In the genomic region with DNA sequence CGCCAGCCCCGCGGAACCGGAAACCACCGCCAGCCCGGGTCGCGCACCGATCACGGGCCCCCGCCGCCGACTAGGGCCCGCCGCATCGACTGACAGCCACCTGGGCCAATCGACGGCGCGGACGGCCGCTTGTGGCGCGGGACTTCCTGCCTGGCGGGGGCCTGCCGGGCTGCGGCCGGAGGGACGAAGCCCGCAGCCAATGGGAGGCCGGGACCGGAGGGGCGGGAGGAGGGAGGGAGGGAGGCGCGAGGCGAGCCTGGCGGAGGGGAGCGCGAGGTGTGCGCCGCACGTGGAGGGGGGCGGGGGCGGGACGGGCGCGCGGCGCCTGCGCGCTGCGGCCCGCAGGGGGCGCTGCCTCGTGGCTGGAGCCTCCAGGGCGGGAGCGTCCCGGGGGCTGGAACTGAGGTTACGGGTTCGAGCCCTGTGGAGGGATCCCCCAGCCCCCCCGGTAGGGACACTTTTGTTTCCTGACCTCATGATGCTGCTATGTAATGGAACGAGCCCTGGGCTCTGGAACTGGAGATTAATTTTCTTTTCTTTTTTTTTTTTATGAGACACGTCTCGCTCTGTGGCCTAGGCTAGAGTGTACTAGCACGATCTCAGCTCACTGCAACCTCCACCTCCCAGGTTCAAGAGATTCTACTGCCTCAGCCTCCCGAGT, we compare ENCODE assay signal across 8 cellular contexts. TPM values are rescaled to one million over a fixed set of nuclear protein-coding genes. Genes with fewer than 3 reads are reported as not detected.
DNase-seq lines count a peak whose midpoint lies in the region; ATAC-seq and TF ChIP-seq lines count a peak whose summit lies in the region.

A gene with protein sequence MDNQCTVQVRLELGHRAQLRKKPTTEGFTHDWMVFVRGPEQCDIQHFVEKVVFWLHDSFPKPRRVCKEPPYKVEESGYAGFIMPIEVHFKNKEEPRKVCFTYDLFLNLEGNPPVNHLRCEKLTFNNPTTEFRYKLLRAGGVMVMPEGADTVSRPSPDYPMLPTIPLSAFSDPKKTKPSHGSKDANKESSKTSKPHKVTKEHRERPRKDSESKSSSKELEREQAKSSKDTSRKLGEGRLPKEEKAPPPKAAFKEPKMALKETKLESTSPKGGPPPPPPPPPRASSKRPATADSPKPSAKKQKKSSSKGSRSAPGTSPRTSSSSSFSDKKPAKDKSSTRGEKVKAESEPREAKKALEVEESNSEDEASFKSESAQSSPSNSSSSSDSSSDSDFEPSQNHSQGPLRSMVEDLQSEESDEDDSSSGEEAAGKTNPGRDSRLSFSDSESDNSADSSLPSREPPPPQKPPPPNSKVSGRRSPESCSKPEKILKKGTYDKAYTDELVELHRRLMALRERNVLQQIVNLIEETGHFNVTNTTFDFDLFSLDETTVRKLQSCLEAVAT (minus strand): TSS at position 45 of the 661 bp plus-strand sequence. CDS start 191 bp downstream, outside the sequence.

- intact Hi-C loops in activated T-helper 2 cell treated with anti-CD3 and anti-CD28 coated beads, Interferon-gamma antibody, Interleukin-2, Interleukin-4, amounts not matched to agents 10 μg/mL and 5 μg/mL and 100 μg/mL, durations not matched to agents 14 hours and 24 hours and 36 hours (cut with micrococcal nuclease) = no loop called here

- H3K4me3 Mint-ChIP-seq in activated T-helper 2 cell treated with anti-CD3 and anti-CD28 coated beads, Interferon-gamma antibody, Interleukin-2, Interleukin-4, amounts not matched to agents 10 μg/mL and 5 μg/mL and 100 μg/mL, durations not matched to agents 14 hours and 24 hours and 36 hours (ENCODE audit: low read depth) = peak within 1 kb of the TSS; percentile 94
- H3K4me3 Mint-ChIP-seq in natural killer cell treated with Interleukin-12 subunit alpha and Interleukin-12 subunit beta and Interleukin-15 and Interleukin-18, amount 100 ng/mL, for 72 hours = peak within 1 kb of the TSS; percentile 94

- H3K4me3 ChIP-seq in GM23248 = peak within 1 kb of the TSS; percentile 94
- peak within 1 kb of the TSS; percentile 97 for H3K4me3 ChIP-seq in LNCaP clone FGC (ENCODE audit: low read depth, low read length)
- peak within 1 kb of the TSS; percentile 50 for H3K4me3 ChIP-seq in RWPE2 (ENCODE audit: severe bottlenecking)

- peak; percentile 98 for ATAC-seq in RWPE2 (ENCODE audit: low read depth)
- ATAC-seq in natural killer cell treated with Interleukin-12 subunit alpha and Interleukin-12 subunit beta and Interleukin-15 and Interleukin-18, amount 100 ng/mL, for 72 hours = peak; percentile 98

- no peaks in the 10 kb centered on the region for H3K27me3 ChIP-seq in GM23248 (replicated peaks; ENCODE audit: insufficient read depth)
- no peaks in the 10 kb centered on the region for H3K27me3 ChIP-seq in RWPE2 (ENCODE audit: insufficient read depth, poor library complexity, severe bottlenecking)

- DNase-seq in Daoy (ENCODE audit: low read depth) (peak; percentile 99), GM23248 (peak; percentile 99), LNCaP clone FGC (ENCODE audit: low read depth) (peak; percentile 87), RWPE2 (ENCODE audit: low spot score) (peak; percentile 93), fibroblast of peridontal ligament (ENCODE audit: extremely low read depth) (peak; percentile 93)
- DNase-seq in activated T-helper 2 cell treated with anti-CD3 and anti-CD28 coated beads, Interferon-gamma antibody, Interleukin-2, Interleukin-4, amounts not matched to agents 10 μg/mL and 5 μg/mL and 100 μg/mL, durations not matched to agents 14 hours and 24 hours and 36 hours (ENCODE audit: low spot score) = peak; percentile 94
- peak; percentile 99 for DNase-seq in natural killer cell treated with Interleukin-12 subunit alpha and Interleukin-12 subunit beta and Interleukin-15 and Interleukin-18, amount 100 ng/mL, for 72 hours (ENCODE audit: low spot score)
- peak; percentile 97 for DNase-seq in stimulated activated naive CD4-positive, alpha-beta T cell treated with Interleukin-2 at 50 U/mL for 16 hours (lab: John Stamatoyannopoulos, UW)

- H3K27ac ChIP-seq in GM23248 (peak within 1 kb of the TSS; percentile 72), RWPE2 (ENCODE audit: poor library complexity, severe bottlenecking) (peak within 1 kb of the TSS; percentile 63)

- WGBS in GM23248 (ENCODE audit: low coverage in 1 of 2, low lambda C conversion rate in 2 of 2, missing lambda C conversion rate in 2 of 2), 2 experiments = 2 to 4% methylated on average over 34 to 60 of the region's 66 CpGs

- H4K20me1 ChIP-seq in GM23248 (ENCODE audit: insufficient read depth) = no peaks in the 10 kb centered on the region

- H3K4me1 ChIP-seq in GM23248 (ENCODE audit: insufficient read depth) = peaks cover 34% of the 10 kb centered on the region
- H3K4me1 ChIP-seq in RWPE2 (ENCODE audit: insufficient read depth, poor library complexity, severe bottlenecking) = peaks cover 3% of the 10 kb centered on the region

- H3F3A ChIP-seq in GM23248 (ENCODE audit: insufficient read depth) = peaks cover 24% of the 10 kb centered on the region

- peak within 1 kb of the TSS; percentile 96 for H3K4me2 ChIP-seq in GM23248 (ENCODE audit: unreplicated experiment)

- no peaks in the 10 kb centered on the region for H3K9me2 ChIP-seq in GM23248 (ENCODE audit: insufficient read depth)

- TF ChIP-seq CTCF in LNCaP clone FGC (IDR thresholded peaks at IDR 0.05; ENCODE audit: control insufficient read depth, extremely low read depth, insufficient read depth) (peak; percentile 80), RWPE2 (IDR thresholded peaks at IDR 0.05; ENCODE audit: poor library complexity, severe bottlenecking) (peak; percentile 78)

- peaks cover 11% of the 10 kb centered on the region for H3K36me3 Mint-ChIP-seq in activated T-helper 2 cell treated with anti-CD3 and anti-CD28 coated beads, Interferon-gamma antibody, Interleukin-2, Interleukin-4, amounts not matched to agents 10 μg/mL and 5 μg/mL and 100 μg/mL, durations not matched to agents 14 hours and 24 hours and 36 hours (ENCODE audit: low read depth)
- no peaks in the 10 kb centered on the region for H3K36me3 Mint-ChIP-seq in natural killer cell treated with Interleukin-12 subunit alpha and Interleukin-12 subunit beta and Interleukin-15 and Interleukin-18, amount 100 ng/mL, for 72 hours

- H3K9me3 ChIP-seq in GM23248 (ENCODE audit: low read depth) (no peaks in the 10 kb centered on the region), RWPE2 (ENCODE audit: severe bottlenecking) (no peaks in the 10 kb centered on the region)

- H3K9me3 Mint-ChIP-seq in activated T-helper 2 cell treated with anti-CD3 and anti-CD28 coated beads, Interferon-gamma antibody, Interleukin-2, Interleukin-4, amounts not matched to agents 10 μg/mL and 5 μg/mL and 100 μg/mL, durations not matched to agents 14 hours and 24 hours and 36 hours = no peaks in the 10 kb centered on the region
- no peaks in the 10 kb centered on the region for H3K9me3 Mint-ChIP-seq in natural killer cell treated with Interleukin-12 subunit alpha and Interleukin-12 subunit beta and Interleukin-15 and Interleukin-18, amount 100 ng/mL, for 72 hours

- H3K36me3 ChIP-seq in GM23248 (ENCODE audit: low read depth) (no peaks in the 10 kb centered on the region), RWPE2 (ENCODE audit: low read depth) (no peaks in the 10 kb centered on the region)

- in situ Hi-C loops in GM23248 (cut with MboI) = no loop called here

- peaks cover 18% of the 10 kb centered on the region for H3K4me1 Mint-ChIP-seq in activated T-helper 2 cell treated with anti-CD3 and anti-CD28 coated beads, Interferon-gamma antibody, Interleukin-2, Interleukin-4, amounts not matched to agents 10 μg/mL and 5 μg/mL and 100 μg/mL, durations not matched to agents 14 hours and 24 hours and 36 hours (ENCODE audit: low read depth)
- peaks cover 29 to 31% of the 10 kb centered on the region in 2 donors for H3K4me1 Mint-ChIP-seq in natural killer cell treated with Interleukin-12 subunit alpha and Interleukin-12 subunit beta and Interleukin-15 and Interleukin-18, amount 100 ng/mL, for 72 hours (ENCODE audit: low read depth in 2 of 2)

- H3K9ac ChIP-seq in GM23248 = peak within 1 kb of the TSS; percentile 98

- H3K27ac Mint-ChIP-seq in activated T-helper 2 cell treated with anti-CD3 and anti-CD28 coated beads, Interferon-gamma antibody, Interleukin-2, Interleukin-4, amounts not matched to agents 10 μg/mL and 5 μg/mL and 100 μg/mL, durations not matched to agents 14 hours and 24 hours and 36 hours = peak within 1 kb of the TSS; percentile 68
- H3K27ac Mint-ChIP-seq in natural killer cell treated with Interleukin-12 subunit alpha and Interleukin-12 subunit beta and Interleukin-15 and Interleukin-18, amount 100 ng/mL, for 72 hours = peak within 1 kb of the TSS; percentile 84 to 86

- no peaks in the 10 kb centered on the region for H3K27me3 Mint-ChIP-seq in activated T-helper 2 cell treated with anti-CD3 and anti-CD28 coated beads, Interferon-gamma antibody, Interleukin-2, Interleukin-4, amounts not matched to agents 10 μg/mL and 5 μg/mL and 100 μg/mL, durations not matched to agents 14 hours and 24 hours and 36 hours (ENCODE audit: low read depth)
- H3K27me3 Mint-ChIP-seq in natural killer cell treated with Interleukin-12 subunit alpha and Interleukin-12 subunit beta and Interleukin-15 and Interleukin-18, amount 100 ng/mL, for 72 hours = no peaks in the 10 kb centered on the region

- peaks cover 44% of the 10 kb centered on the region for H3K79me2 ChIP-seq in GM23248 (ENCODE audit: insufficient read depth)

- peak within 1 kb of the TSS; percentile 46 for H2AFZ ChIP-seq in GM23248

RNA-seq across cellular contexts. Expression of the gene that starts here (rescaled TPM):
- 8.0 and 15.4 TPM in 2 replicates for total RNA-seq in Daoy (2014; rRNA removed; shearing (Covaris generic))
- 17.3 and 19.1 TPM in 2 replicates for total RNA-seq in GM23248 (2014; rRNA removed; shearing (Covaris generic))
- 13.3 and 14.3 TPM in 2 replicates for polyA plus RNA-seq in GM23248 (2016; fragmentation: Nextera tagmentation; extraction: Ambion mirVana)
- 58.7 and 61.8 TPM in 2 replicates for total RNA-seq in activated T-helper 2 cell treated with anti-CD3 and anti-CD28 coated beads, Interferon-gamma antibody, Interleukin-2, Interleukin-4, amounts not matched to agents 10 μg/mL and 5 μg/mL and 100 μg/mL, durations not matched to agents 14 hours and 24 hours and 36 hours
- 100 to 1,000 TPM in 1 of 2 donors, 10 to 100 TPM in 1; 44.7 to 104 TPM for total RNA-seq in natural killer cell treated with Interleukin-12 subunit alpha and Interleukin-12 subunit beta and Interleukin-15 and Interleukin-18, amount 100 ng/mL, for 72 hours

Comparison
In these comparisons a context has a peak if more than half of its experiments do, and no peak if none do; other contexts are left out.
1. Peak in every context shown above with its lines: DNase-seq, ATAC-seq, H3K4me3 ChIP-seq and H3K27ac ChIP-seq.